1 cellular context compared by ENCODE assay signal in the genomic region with DNA sequence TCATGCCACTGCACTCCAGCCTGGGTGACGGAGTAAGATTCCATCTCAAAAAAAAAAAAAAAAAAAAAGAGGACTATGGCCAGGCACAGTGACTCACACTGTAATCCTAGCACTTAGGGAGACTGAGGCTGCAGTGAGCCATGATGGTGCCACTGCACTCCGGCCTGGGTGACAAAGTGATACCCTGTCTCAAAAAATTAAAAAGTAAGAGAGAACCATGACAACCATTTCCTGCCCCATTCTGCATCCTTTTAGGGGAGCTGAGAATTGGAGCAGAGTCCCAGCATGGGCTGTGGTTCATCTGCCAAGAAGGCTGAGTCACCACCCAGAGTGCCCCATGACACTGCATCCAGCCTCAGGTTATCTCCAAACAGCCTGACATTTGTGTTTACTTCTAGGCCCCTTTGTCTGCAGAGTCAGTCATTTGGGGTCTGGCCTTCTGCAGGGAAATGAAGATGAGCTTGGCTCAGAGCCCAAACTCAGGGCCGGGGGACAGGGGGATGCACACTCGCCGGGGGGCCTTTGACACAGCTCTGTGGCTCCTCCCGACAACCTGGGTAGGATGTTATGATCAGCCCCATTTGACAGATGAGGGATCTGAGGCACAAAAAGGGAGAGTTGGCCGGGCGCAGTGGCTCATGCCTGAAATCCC.
A peak's percentile ranks its signal among the peaks of the same experiment; 100 is the strongest.
TF ChIP-seq lines count a peak whose summit lies in the region.

No MANE protein-coding gene starts in this region.

TF ChIP-seq in K562, 482 proteins besides CTCF, POLR2A, EP300 and RAD21 (continues in another document):
- TF ChIP-seq, protein P1, sequence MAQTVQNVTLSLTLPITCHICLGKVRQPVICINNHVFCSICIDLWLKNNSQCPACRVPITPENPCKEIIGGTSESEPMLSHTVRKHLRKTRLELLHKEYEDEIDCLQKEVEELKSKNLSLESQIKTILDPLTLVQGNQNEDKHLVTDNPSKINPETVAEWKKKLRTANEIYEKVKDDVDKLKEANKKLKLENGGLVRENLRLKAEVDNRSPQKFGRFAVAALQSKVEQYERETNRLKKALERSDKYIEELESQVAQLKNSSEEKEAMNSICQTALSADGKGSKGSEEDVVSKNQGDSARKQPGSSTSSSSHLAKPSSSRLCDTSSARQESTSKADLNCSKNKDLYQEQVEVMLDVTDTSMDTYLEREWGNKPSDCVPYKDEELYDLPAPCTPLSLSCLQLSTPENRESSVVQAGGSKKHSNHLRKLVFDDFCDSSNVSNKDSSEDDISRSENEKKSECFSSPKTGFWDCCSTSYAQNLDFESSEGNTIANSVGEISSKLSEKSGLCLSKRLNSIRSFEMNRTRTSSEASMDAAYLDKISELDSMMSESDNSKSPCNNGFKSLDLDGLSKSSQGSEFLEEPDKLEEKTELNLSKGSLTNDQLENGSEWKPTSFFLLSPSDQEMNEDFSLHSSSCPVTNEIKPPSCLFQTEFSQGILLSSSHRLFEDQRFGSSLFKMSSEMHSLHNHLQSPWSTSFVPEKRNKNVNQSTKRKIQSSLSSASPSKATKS (CRISPR knock-in tag; IDR thresholded peaks at IDR 0.05) = no peak
- TF ChIP-seq JUND (IDR thresholded peaks at IDR 0.05; ENCODE audit: borderline replicate concordance, low read depth, low read length) (peak; percentile 91), JUND (tag; IDR thresholded peaks at IDR 0.05; ENCODE audit: borderline replicate concordance, low read depth, low read length) (peak; percentile 91; the same call in 2 of the 3 replicates), XRCC5 (IDR thresholded peaks at IDR 0.05; ENCODE audit: low read depth, low read length) (no peak), ZNF830 (CRISPR knock-in tag; IDR thresholded peaks at IDR 0.05) (no peak), ATF1 (CRISPR knock-in tag; IDR thresholded peaks at IDR 0.05) (no peak), ATF1 (tag; IDR thresholded peaks at IDR 0.05) (peak; percentile 39; the same call in 1 of the 2 replicates), C11orf30 (IDR thresholded peaks at IDR 0.05; ENCODE audit: low read depth) (peak; percentile 93), TBL1XR1 (IDR thresholded peaks at IDR 0.05; ENCODE audit: low read length in 2 of 2) (peak in 1 of 2 experiments; percentile 45; a peak in 1 of 4 replicates), EP400 (IDR thresholded peaks at IDR 0.05) (peak; percentile 57), ZNF707 (CRISPR knock-in tag; conservative IDR thresholded peaks at IDR 0.05) (no peak), NFIC (IDR thresholded peaks at IDR 0.05) (peak; percentile 93), ILF3 (IDR thresholded peaks at IDR 0.05; ENCODE audit: borderline replicate concordance) (no peak), ARID1B (IDR thresholded peaks at IDR 0.05) (peak; percentile 91), BRD9 (IDR thresholded peaks at IDR 0.05; ENCODE audit: low read depth, partially characterized antibody) (peak; percentile 13), SMARCA4 (IDR thresholded peaks at IDR 0.05) (peak; percentile 94), CBX8 (IDR thresholded peaks at IDR 0.05; ENCODE audit: borderline replicate concordance, extremely low read depth, low read depth, low read length, poor library complexity, severe bottlenecking) (no peak), SMARCE1 (IDR thresholded peaks at IDR 0.05) (peak; percentile 93)
- TF ChIP-seq, protein P2, sequence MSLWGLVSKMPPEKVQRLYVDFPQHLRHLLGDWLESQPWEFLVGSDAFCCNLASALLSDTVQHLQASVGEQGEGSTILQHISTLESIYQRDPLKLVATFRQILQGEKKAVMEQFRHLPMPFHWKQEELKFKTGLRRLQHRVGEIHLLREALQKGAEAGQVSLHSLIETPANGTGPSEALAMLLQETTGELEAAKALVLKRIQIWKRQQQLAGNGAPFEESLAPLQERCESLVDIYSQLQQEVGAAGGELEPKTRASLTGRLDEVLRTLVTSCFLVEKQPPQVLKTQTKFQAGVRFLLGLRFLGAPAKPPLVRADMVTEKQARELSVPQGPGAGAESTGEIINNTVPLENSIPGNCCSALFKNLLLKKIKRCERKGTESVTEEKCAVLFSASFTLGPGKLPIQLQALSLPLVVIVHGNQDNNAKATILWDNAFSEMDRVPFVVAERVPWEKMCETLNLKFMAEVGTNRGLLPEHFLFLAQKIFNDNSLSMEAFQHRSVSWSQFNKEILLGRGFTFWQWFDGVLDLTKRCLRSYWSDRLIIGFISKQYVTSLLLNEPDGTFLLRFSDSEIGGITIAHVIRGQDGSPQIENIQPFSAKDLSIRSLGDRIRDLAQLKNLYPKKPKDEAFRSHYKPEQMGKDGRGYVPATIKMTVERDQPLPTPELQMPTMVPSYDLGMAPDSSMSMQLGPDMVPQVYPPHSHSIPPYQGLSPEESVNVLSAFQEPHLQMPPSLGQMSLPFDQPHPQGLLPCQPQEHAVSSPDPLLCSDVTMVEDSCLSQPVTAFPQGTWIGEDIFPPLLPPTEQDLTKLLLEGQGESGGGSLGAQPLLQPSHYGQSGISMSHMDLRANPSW (CRISPR knock-in tag; IDR thresholded peaks at IDR 0.05) = no peak
- TF ChIP-seq, protein P3, sequence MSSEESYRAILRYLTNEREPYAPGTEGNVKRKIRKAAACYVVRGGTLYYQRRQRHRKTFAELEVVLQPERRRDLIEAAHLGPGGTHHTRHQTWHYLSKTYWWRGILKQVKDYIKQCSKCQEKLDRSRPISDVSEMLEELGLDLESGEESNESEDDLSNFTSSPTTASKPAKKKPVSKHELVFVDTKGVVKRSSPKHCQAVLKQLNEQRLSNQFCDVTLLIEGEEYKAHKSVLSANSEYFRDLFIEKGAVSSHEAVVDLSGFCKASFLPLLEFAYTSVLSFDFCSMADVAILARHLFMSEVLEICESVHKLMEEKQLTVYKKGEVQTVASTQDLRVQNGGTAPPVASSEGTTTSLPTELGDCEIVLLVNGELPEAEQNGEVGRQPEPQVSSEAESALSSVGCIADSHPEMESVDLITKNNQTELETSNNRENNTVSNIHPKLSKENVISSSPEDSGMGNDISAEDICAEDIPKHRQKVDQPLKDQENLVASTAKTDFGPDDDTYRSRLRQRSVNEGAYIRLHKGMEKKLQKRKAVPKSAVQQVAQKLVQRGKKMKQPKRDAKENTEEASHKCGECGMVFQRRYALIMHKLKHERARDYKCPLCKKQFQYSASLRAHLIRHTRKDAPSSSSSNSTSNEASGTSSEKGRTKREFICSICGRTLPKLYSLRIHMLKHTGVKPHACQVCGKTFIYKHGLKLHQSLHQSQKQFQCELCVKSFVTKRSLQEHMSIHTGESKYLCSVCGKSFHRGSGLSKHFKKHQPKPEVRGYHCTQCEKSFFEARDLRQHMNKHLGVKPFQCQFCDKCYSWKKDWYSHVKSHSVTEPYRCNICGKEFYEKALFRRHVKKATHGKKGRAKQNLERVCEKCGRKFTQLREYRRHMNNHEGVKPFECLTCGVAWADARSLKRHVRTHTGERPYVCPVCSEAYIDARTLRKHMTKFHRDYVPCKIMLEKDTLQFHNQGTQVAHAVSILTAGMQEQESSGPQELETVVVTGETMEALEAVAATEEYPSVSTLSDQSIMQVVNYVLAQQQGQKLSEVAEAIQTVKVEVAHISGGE (CRISPR knock-in tag; IDR thresholded peaks at IDR 0.05) = peak in 1 of 3 experiments; percentile 38; a peak in 1 of 6 replicates
- TF ChIP-seq, protein P4, sequence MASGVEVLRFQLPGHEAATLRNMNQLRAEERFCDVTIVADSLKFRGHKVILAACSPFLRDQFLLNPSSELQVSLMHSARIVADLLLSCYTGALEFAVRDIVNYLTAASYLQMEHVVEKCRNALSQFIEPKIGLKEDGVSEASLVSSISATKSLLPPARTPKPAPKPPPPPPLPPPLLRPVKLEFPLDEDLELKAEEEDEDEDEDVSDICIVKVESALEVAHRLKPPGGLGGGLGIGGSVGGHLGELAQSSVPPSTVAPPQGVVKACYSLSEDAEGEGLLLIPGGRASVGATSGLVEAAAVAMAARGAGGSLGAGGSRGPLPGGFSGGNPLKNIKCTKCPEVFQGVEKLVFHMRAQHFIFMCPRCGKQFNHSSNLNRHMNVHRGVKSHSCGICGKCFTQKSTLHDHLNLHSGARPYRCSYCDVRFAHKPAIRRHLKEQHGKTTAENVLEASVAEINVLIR (CRISPR knock-in tag; IDR thresholded peaks at IDR 0.05) = no peak
- TF ChIP-seq, protein P5, sequence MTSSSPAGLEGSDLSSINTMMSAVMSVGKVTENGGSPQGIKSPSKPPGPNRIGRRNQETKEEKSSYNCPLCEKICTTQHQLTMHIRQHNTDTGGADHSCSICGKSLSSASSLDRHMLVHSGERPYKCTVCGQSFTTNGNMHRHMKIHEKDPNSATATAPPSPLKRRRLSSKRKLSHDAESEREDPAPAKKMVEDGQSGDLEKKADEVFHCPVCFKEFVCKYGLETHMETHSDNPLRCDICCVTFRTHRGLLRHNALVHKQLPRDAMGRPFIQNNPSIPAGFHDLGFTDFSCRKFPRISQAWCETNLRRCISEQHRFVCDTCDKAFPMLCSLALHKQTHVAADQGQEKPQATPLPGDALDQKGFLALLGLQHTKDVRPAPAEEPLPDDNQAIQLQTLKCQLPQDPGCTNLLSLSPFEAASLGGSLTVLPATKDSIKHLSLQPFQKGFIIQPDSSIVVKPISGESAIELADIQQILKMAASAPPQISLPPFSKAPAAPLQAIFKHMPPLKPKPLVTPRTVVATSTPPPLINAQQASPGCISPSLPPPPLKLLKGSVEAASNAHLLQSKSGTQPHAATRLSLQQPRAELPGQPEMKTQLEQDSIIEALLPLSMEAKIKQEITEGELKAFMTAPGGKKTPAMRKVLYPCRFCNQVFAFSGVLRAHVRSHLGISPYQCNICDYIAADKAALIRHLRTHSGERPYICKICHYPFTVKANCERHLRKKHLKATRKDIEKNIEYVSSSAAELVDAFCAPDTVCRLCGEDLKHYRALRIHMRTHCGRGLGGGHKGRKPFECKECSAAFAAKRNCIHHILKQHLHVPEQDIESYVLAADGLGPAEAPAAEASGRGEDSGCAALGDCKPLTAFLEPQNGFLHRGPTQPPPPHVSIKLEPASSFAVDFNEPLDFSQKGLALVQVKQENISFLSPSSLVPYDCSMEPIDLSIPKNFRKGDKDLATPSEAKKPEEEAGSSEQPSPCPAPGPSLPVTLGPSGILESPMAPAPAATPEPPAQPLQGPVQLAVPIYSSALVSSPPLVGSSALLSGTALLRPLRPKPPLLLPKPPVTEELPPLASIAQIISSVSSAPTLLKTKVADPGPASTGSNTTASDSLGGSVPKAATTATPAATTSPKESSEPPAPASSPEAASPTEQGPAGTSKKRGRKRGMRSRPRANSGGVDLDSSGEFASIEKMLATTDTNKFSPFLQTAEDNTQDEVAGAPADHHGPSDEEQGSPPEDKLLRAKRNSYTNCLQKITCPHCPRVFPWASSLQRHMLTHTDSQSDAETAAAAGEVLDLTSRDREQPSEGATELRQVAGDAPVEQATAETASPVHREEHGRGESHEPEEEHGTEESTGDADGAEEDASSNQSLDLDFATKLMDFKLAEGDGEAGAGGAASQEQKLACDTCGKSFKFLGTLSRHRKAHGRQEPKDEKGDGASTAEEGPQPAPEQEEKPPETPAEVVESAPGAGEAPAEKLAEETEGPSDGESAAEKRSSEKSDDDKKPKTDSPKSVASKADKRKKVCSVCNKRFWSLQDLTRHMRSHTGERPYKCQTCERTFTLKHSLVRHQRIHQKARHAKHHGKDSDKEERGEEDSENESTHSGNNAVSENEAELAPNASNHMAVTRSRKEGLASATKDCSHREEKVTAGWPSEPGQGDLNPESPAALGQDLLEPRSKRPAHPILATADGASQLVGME (CRISPR knock-in tag; IDR thresholded peaks at IDR 0.05) = no peak
- TF ChIP-seq, protein P6, sequence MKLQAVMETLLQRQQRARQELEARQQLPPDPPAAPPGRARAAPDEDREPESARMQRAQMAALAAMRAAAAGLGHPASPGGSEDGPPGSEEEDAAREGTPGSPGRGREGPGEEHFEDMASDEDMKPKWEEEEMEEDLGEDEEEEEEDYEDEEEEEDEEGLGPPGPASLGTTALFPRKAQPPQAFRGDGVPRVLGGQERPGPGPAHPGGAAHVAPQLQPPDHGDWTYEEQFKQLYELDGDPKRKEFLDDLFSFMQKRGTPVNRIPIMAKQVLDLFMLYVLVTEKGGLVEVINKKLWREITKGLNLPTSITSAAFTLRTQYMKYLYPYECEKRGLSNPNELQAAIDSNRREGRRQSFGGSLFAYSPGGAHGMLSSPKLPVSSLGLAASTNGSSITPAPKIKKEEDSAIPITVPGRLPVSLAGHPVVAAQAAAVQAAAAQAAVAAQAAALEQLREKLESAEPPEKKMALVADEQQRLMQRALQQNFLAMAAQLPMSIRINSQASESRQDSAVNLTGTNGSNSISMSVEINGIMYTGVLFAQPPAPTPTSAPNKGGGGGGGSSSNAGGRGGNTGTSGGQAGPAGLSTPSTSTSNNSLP (IDR thresholded peaks at IDR 0.05; ENCODE audit: borderline replicate concordance, low read depth, low read length) = no peak
- TF ChIP-seq, protein P7, sequence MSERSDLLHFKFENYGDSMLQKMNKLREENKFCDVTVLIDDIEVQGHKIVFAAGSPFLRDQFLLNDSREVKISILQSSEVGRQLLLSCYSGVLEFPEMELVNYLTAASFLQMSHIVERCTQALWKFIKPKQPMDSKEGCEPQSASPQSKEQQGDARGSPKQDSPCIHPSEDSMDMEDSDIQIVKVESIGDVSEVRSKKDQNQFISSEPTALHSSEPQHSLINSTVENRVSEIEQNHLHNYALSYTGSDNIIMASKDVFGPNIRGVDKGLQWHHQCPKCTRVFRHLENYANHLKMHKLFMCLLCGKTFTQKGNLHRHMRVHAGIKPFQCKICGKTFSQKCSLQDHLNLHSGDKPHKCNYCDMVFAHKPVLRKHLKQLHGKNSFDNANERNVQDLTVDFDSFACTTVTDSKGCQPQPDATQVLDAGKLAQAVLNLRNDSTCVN (CRISPR knock-in tag; IDR thresholded peaks at IDR 0.05) = no peak
